In genomic region chr12:119938049-119938667, GRCh38 we compare ENCODE assay signal across 8 cellular contexts. TPM values are rescaled to one million over a fixed set of nuclear protein-coding genes. Genes with fewer than 3 reads are reported as not detected.
DNase-seq lines count a peak whose midpoint lies in the region; ATAC-seq and TF ChIP-seq lines count a peak whose summit lies in the region.

No MANE protein-coding gene starts in this region.

- TF ChIP-seq CTCF in smooth muscle cell (IDR thresholded peaks at IDR 0.05; ENCODE audit: borderline replicate concordance, insufficient read depth, poor library complexity, severe bottlenecking) = peak; percentile 83

- H3K4me1 Mint-ChIP-seq in T-helper 17 cell = no peaks in the 10 kb centered on the region

- H3K4me3 Mint-ChIP-seq in T-helper 17 cell = no peak overlapping the region

- H3K9ac ChIP-seq in smooth muscle cell (ENCODE audit: low read depth) = no peak overlapping the region

- no peak overlapping the region for H3K4me2 ChIP-seq in smooth muscle cell

- no peaks in the 10 kb centered on the region for H3K27me3 ChIP-seq in smooth muscle cell (ENCODE audit: low read depth)

- ATAC-seq in T-helper 17 cell (peak; percentile 87), GM21786 (IDR thresholded peaks at IDR 0.05; ENCODE audit: unreplicated experiment) (no peak), GM19328 (IDR thresholded peaks at IDR 0.05; ENCODE audit: unreplicated experiment) (no peak)

- H3K27ac ChIP-seq in smooth muscle cell (ENCODE audit: low read depth) = no peak overlapping the region

- H3K36me3 ChIP-seq in smooth muscle cell (ENCODE audit: low read depth) = no peaks in the 10 kb centered on the region

- DNase-seq in GM03348 (ENCODE audit: low spot score) (peak; percentile 86), M059J (ENCODE audit: low read depth) (peak; percentile 40), T-helper 17 cell (peak; percentile 37 to 65 (median 42)), amniotic epithelial cell (ENCODE audit: low read depth) (peak; percentile 27), hepatic stellate cell (ENCODE audit: low spot score) (peak; percentile 68), smooth muscle cell (lab: John Stamatoyannopoulos, UW; ENCODE audit: unreplicated experiment) (peak; percentile 1)

- H3K4me1 ChIP-seq in smooth muscle cell (ENCODE audit: low read depth) = no peaks in the 10 kb centered on the region

- H3K9me3 ChIP-seq in T-helper 17 cell (ENCODE audit: control insufficient read depth, low read length, poor library complexity, severe bottlenecking) (no peaks in the 10 kb centered on the region), smooth muscle cell (replicated peaks; ENCODE audit: low read depth) (no peaks in the 10 kb centered on the region)

- H3K36me3 Mint-ChIP-seq in T-helper 17 cell (ENCODE audit: low read depth) = no peaks in the 10 kb centered on the region

- no peak overlapping the region for H3K27ac Mint-ChIP-seq in T-helper 17 cell

- H3F3A ChIP-seq in smooth muscle cell (ENCODE audit: low read depth) = no peaks in the 10 kb centered on the region

- peaks cover 5% of the 10 kb centered on the region for H3K27me3 Mint-ChIP-seq in T-helper 17 cell

- H4K20me1 ChIP-seq in smooth muscle cell (ENCODE audit: low read depth) = no peaks in the 10 kb centered on the region

- H3K79me2 ChIP-seq in smooth muscle cell (ENCODE audit: low read depth) = no peaks in the 10 kb centered on the region

- 40% methylated on average over 9 of the region's 9 CpGs for WGBS in smooth muscle cell (ENCODE audit: low lambda C conversion rate)

- H3K4me3 ChIP-seq in smooth muscle cell = no peak overlapping the region

- H2AFZ ChIP-seq in smooth muscle cell (ENCODE audit: low read depth) = no peak overlapping the region

RNA-seq across cellular contexts. Expression of gene BICDL1, which starts 50.9 kb away (rescaled TPM):
- 0.44 and 0.89 TPM in 2 replicates for total RNA-seq in M059J (2014; rRNA removed; shearing (Covaris generic))
- total RNA-seq in T-helper 17 cell = 100 to 1,000 TPM; 135 to 146 TPM
- 1.7 and 3.9 TPM in 2 replicates for total RNA-seq in smooth muscle cell
- 0.43 and 0.74 TPM in 2 replicates for polyA plus RNA-seq in smooth muscle cell

Comparison
In these comparisons a context has a peak if more than half of its experiments do, and no peak if none do; other contexts are left out.
1. DNase-seq: peak in every context shown above with its lines; median percentile 86 in GM03348; 68 in hepatic stellate cell; 42 in T-helper 17 cell; 40 in M059J; 27 in amniotic epithelial cell; 1 in smooth muscle cell.
2. RNA of gene BICDL1, which starts 50.9 kb away (total RNA-seq): 135 to 146 TPM in T-helper 17 cell; 1.7 to 3.9 TPM in smooth muscle cell and 0.44 to 0.89 TPM in M059J; every median in the first group is over 10 times any median in the second.